24 cellular contexts compared by ENCODE assay signal in genomic region chr3:25472747-25473146, GRCh38. TPM values are rescaled to one million over a fixed set of nuclear protein-coding genes. Genes with fewer than 3 reads are reported as not detected.
DNase-seq lines count a peak whose midpoint lies in the region; FAIRE-seq and TF ChIP-seq lines count a peak whose summit lies in the region.
"Had no signal": no experiment of that assay in that cellular context is flagged by ENCODE, and none has a peak within 500 bp of the region (broad histone marks: within the 10 kb centered on the region; RNA-seq: fewer than 3 reads in every experiment).

No MANE protein-coding gene starts in this region.

- H3K36me3 ChIP-seq in cardiac muscle cell (no peaks in the 10 kb centered on the region), left ventricle myocardium inferior (no peaks in the 10 kb centered on the region)
- H3K36me3 ChIP-seq: adrenal gland, gastroesophageal sphincter had no signal

- H3K9me3 ChIP-seq in cardiac muscle cell (ENCODE audit: low read depth): no peaks in the 10 kb centered on the region
- no peaks in the 10 kb centered on the region for H3K9me3 ChIP-seq in left ventricle myocardium inferior (replicated peaks)
- H3K9me3 ChIP-seq: adrenal gland, gastroesophageal sphincter, testis had no signal

- no peak for DNase-seq in cardiac muscle cell (ENCODE audit: low read depth in 1 of 2, low spot score in 1 of 2)
- DNase-seq in left ventricle myocardium inferior: no peak
- peak; percentile 66 for DNase-seq in foreskin melanocyte
- no peak for DNase-seq in progenitor cell of endocrine pancreas (ENCODE audit: low spot score, unreplicated experiment)
- DNase-seq in HEK293T (ENCODE audit: extremely low spot score): no peak
- DNase-seq in glomerular visceral epithelial cell (ENCODE audit: extremely low spot score): no peak
- DNase-seq in inferior parietal cortex (ENCODE audit: extremely low spot score): no peak
- no peak for DNase-seq in urothelium cell line (ENCODE audit: low spot score)
- DNase-seq: 8988T; activated CD4-positive, CD25-positive, alpha-beta regulatory T cell treated with anti-CD3 and anti-CD28 coated beads, Interleukin-2, amount 50 U/mL, for 72 hours; activated CD8-positive, alpha-beta memory T cell treated with anti-CD3 and anti-CD28 coated beads for 24 hours; activated T-cell treated with anti-CD3 and anti-CD28 coated beads, Interleukin-2, amount 50 U/mL, for 24 hours; adrenal gland; AML-193; DMS53; effector CD8-positive, alpha-beta T cell; erythroblast; KBM-7; kidney; NCI-H1436 had no signal

- H3K27ac Mint-ChIP-seq in progenitor cell of endocrine pancreas: peak overlapping the region; percentile 17
- H3K27ac Mint-ChIP-seq: activated T-cell treated with anti-CD3 and anti-CD28 coated beads, Interleukin-2, amount 50 U/mL, for 24 hours had no signal

- no peak for FAIRE-seq in urothelium cell line (lab: Jason Lieb, UNC)
- FAIRE-seq: kidney had no signal

- H3K36me3 Mint-ChIP-seq in progenitor cell of endocrine pancreas (ENCODE audit: insufficient read depth): peaks cover 5% of the 10 kb centered on the region

- H3K4me3 ChIP-seq in cardiac muscle cell (no peak overlapping the region), left ventricle myocardium inferior (no peak overlapping the region)
- H3K4me3 ChIP-seq: adrenal gland, gastroesophageal sphincter, testis had no signal

- H3K27me3 ChIP-seq in cardiac muscle cell (no peaks in the 10 kb centered on the region), left ventricle myocardium inferior (ENCODE audit: low read depth) (no peaks in the 10 kb centered on the region)
- H3K27me3 ChIP-seq: adrenal gland, gastroesophageal sphincter, testis had no signal

- peaks cover 63% of the 10 kb centered on the region for H3K4me1 ChIP-seq in cardiac muscle cell (ENCODE audit: low read depth)
- H3K4me1 ChIP-seq in left ventricle myocardium inferior: peaks cover 98% of the 10 kb centered on the region
- H3K4me1 ChIP-seq: parathyroid adenoma, testis had no signal

- peaks cover 28% of the 10 kb centered on the region for H3K4me1 Mint-ChIP-seq in progenitor cell of endocrine pancreas (ENCODE audit: low read depth)
- H3K4me1 Mint-ChIP-seq: central memory CD8-positive, alpha-beta T cell had no signal

- CTCF ChIA-PET in HEK293T (lab: Yijun Ruan, JAX): interaction anchor here (1.0 kb wide), 1 partner anchor 8 kb away, joined by 3 read pairs; no protein-coding TSS in a partner anchor

- H3K27ac ChIP-seq in cardiac muscle cell (peak overlapping the region; percentile 75), left ventricle myocardium inferior (replicated peaks) (no peak overlapping the region)
- H3K27ac ChIP-seq: parathyroid adenoma, testis had no signal

- H3K27me3 Mint-ChIP-seq in progenitor cell of endocrine pancreas: no peaks in the 10 kb centered on the region
- H3K27me3 Mint-ChIP-seq: activated T-cell treated with anti-CD3 and anti-CD28 coated beads, Interleukin-2, amount 50 U/mL, for 24 hours had no signal

- TF ChIP-seq CTCF in cardiac muscle cell (IDR thresholded peaks at IDR 0.05; ENCODE audit: low read depth, low read length) (no peak), left ventricle myocardium inferior (IDR thresholded peaks at IDR 0.05; ENCODE audit: borderline replicate concordance) (no peak), progenitor cell of endocrine pancreas (IDR thresholded peaks at IDR 0.05; ENCODE audit: unreplicated experiment) (no peak)

- intact Hi-C loops in left ventricle myocardium inferior (cut with micrococcal nuclease): no loop called here

- H3K9me3 Mint-ChIP-seq in progenitor cell of endocrine pancreas (ENCODE audit: low read depth): no peaks in the 10 kb centered on the region
- H3K9me3 Mint-ChIP-seq: activated T-cell treated with anti-CD3 and anti-CD28 coated beads, Interleukin-2, amount 50 U/mL, for 24 hours; central memory CD8-positive, alpha-beta T cell had no signal

- POLR2A ChIA-PET in HEK293T (lab: Yijun Ruan, JAX): no interaction called here

- H3K4me3 Mint-ChIP-seq in progenitor cell of endocrine pancreas (ENCODE audit: low read depth): no peak overlapping the region
- H3K4me3 Mint-ChIP-seq: activated T-cell treated with anti-CD3 and anti-CD28 coated beads, Interleukin-2, amount 50 U/mL, for 24 hours; central memory CD8-positive, alpha-beta T cell had no signal

TF ChIP-seq in HEK293T, 16 proteins besides CTCF, POLR2A, EP300 and RAD21:
- no peak for TF ChIP-seq BHLHE40 (IDR thresholded peaks at IDR 0.05; ENCODE audit: borderline replicate concordance)
- TF ChIP-seq ARNT (IDR thresholded peaks at IDR 0.05): no peak
- TF ChIP-seq SP1 (IDR thresholded peaks at IDR 0.05): no peak
- no peak for TF ChIP-seq LEF1 (IDR thresholded peaks at IDR 0.05; ENCODE audit: borderline replicate concordance)
- no peak for TF ChIP-seq ZNF384 (IDR thresholded peaks at IDR 0.05)
- no peak for TF ChIP-seq ELF4 (IDR thresholded peaks at IDR 0.05)
- no peak for TF ChIP-seq SUZ12 (IDR thresholded peaks at IDR 0.05)
- no peak for TF ChIP-seq L3MBTL2 (conservative IDR thresholded peaks at IDR 0.05)
- TF ChIP-seq HDGF (IDR thresholded peaks at IDR 0.05; ENCODE audit: borderline replicate concordance): no peak
- TF ChIP-seq TARDBP (IDR thresholded peaks at IDR 0.05): no peak
- no peak for TF ChIP-seq PKNOX1 (IDR thresholded peaks at IDR 0.05)
- no peak for TF ChIP-seq FOXK2 (IDR thresholded peaks at IDR 0.05)

RNA-seq across cellular contexts. Expression of gene RARB, which starts 44.7 kb away (rescaled TPM):
- total RNA-seq in cardiac muscle cell (26.8 and 27.2 TPM in 2 replicates), left ventricle myocardium inferior (15.6 TPM), progenitor cell of endocrine pancreas (26.3 and 30.0 TPM in 2 replicates)
- 22.4 and 28.3 TPM in 2 replicates for polyA plus RNA-seq in cardiac muscle cell
